1 cellular context compared by ENCODE assay signal in genomic region chr6:27312950-27313271, GRCh38.
TF ChIP-seq lines count a peak whose summit lies in the region.

No MANE protein-coding gene starts in this region.

TF ChIP-seq in GM12878, 131 proteins besides CTCF, POLR2A, EP300 and RAD21 (continued from another document):
- TF ChIP-seq MLLT1 (IDR thresholded peaks at IDR 0.05), result no peak
- TF ChIP-seq SREBF1 (IDR thresholded peaks at IDR 0.05; ENCODE audit: low read length), result no peak
